In genomic region chr7:35761882-35762720, GRCh38 we compare ENCODE assay signal across 1 cellular context.
TF ChIP-seq lines count a peak whose summit lies in the region.

No MANE protein-coding gene starts in this region.

TF ChIP-seq in K562, 482 proteins besides CTCF, POLR2A, EP300 and RAD21 (continued from another document):
- TF ChIP-seq MGA (IDR thresholded peaks at IDR 0.05) (0 out of 2 replicates have a peak, but pooled peaks have one; percentile 10), FOXK1 (CRISPR knock-in tag; IDR thresholded peaks at IDR 0.05; ENCODE audit: borderline replicate concordance) (no peak), ESRRB (CRISPR knock-in tag; IDR thresholded peaks at IDR 0.05; ENCODE audit: borderline replicate concordance) (no peak), ZNF280A (IDR thresholded peaks at IDR 0.05; ENCODE audit: low read depth, partially characterized antibody) (no peak), MLX (CRISPR knock-in tag; conservative IDR thresholded peaks at IDR 0.05) (no peak), THRA (IDR thresholded peaks at IDR 0.05) (no peak), HDAC8 (tag; IDR thresholded peaks at IDR 0.05) (no peak), HEY1 (CRISPR knock-in tag; IDR thresholded peaks at IDR 0.05; ENCODE audit: borderline replicate concordance) (0 out of 2 replicates have a peak, but pooled peaks have one; percentile 8), HMGXB4 (CRISPR knock-in tag; IDR thresholded peaks at IDR 0.05) (no peak), ARID4B (CRISPR knock-in tag; IDR thresholded peaks at IDR 0.05) (no peak), NUFIP1 (IDR thresholded peaks at IDR 0.05; ENCODE audit: partially characterized antibody) (no peak), SMAD4 (CRISPR knock-in tag; conservative IDR thresholded peaks at IDR 0.05) (no peak), THAP12 (CRISPR knock-in tag; IDR thresholded peaks at IDR 0.05) (no peak), GATA2 (CRISPR knock-in tag; IDR thresholded peaks at IDR 0.05) (no peak), ATF1 (CRISPR knock-in tag; IDR thresholded peaks at IDR 0.05) (no peak), ATF1 (tag; IDR thresholded peaks at IDR 0.05) (peak; percentile 38; the same call in 1 of the 2 replicates)
